23 cellular contexts compared by ENCODE assay signal in genomic region chr10:7955446-7955845, GRCh38.
"Had no signal": no experiment of that assay in that cellular context is flagged by ENCODE, and none has a peak within 500 bp of the region (broad histone marks: within the 10 kb centered on the region; RNA-seq: fewer than 3 reads in every experiment).

No MANE protein-coding gene starts in this region.

- ATAC-seq: activated naive CD4-positive, alpha-beta T cell treated with anti-CD3 and anti-CD28 coated beads, Interleukin-2, amount 50 U/mL, for 72 hours; activated T-cell treated with anti-CD3 and anti-CD28 coated beads, Interleukin-2, amount 50 U/mL, for 72 hours; foreskin keratinocyte; left lobe of liver; stimulated activated naive CD8-positive, alpha-beta T cell treated with anti-CD3 and anti-CD28 coated beads, Interleukin-15, amount 100 ng/mL, for 72 hours had no signal

- H3K27me3 ChIP-seq: esophagus muscularis mucosa, foreskin keratinocyte, suprapubic skin, transverse colon, uterus had no signal

- H3K9me3 ChIP-seq: suprapubic skin, transverse colon, uterus had no signal

- FAIRE-seq: endothelial cell of umbilical vein, keratinocyte had no signal

- H3K4me3 ChIP-seq: esophagus muscularis mucosa, lung, suprapubic skin, transverse colon, uterus had no signal

- H3K9me3 Mint-ChIP-seq: activated naive CD4-positive, alpha-beta T cell treated with anti-CD3 and anti-CD28 coated beads, Interleukin-2, amount 50 U/mL, for 72 hours; activated T-cell treated with anti-CD3 and anti-CD28 coated beads, Interleukin-2, amount 50 U/mL, for 72 hours; dendritic cell treated with granulocyte-macrophage colony-stimulating factor and Interleukin-4, amounts not matched to agents 40 ng/mL and 50 ng/mL, for 4 days; nephron progenitor cell had no signal

- H3K27me3 Mint-ChIP-seq: dendritic cell treated with granulocyte-macrophage colony-stimulating factor and Interleukin-4, amounts not matched to agents 40 ng/mL and 50 ng/mL, for 4 days; progenitor cell of endocrine pancreas; stimulated activated naive CD8-positive, alpha-beta T cell treated with anti-CD3 and anti-CD28 coated beads, Interleukin-15, amount 100 ng/mL, for 72 hours had no signal

- H3K36me3 ChIP-seq: esophagus muscularis mucosa, suprapubic skin, transverse colon, uterus had no signal

- H3K27ac Mint-ChIP-seq: activated naive CD4-positive, alpha-beta T cell treated with anti-CD3 and anti-CD28 coated beads, Interleukin-2, amount 50 U/mL, for 72 hours; activated T-cell treated with anti-CD3 and anti-CD28 coated beads, Interleukin-2, amount 50 U/mL, for 72 hours; dendritic cell treated with granulocyte-macrophage colony-stimulating factor and Interleukin-4, amounts not matched to agents 40 ng/mL and 50 ng/mL, for 4 days; nephron progenitor cell; progenitor cell of endocrine pancreas; stimulated activated naive CD8-positive, alpha-beta T cell treated with anti-CD3 and anti-CD28 coated beads, Interleukin-15, amount 100 ng/mL, for 72 hours had no signal

- H3K4me3 Mint-ChIP-seq: activated T-cell treated with anti-CD3 and anti-CD28 coated beads, Interleukin-2, amount 50 U/mL, for 72 hours; dendritic cell treated with granulocyte-macrophage colony-stimulating factor and Interleukin-4, amounts not matched to agents 40 ng/mL and 50 ng/mL, for 4 days; nephron progenitor cell; stimulated activated naive CD8-positive, alpha-beta T cell treated with anti-CD3 and anti-CD28 coated beads, Interleukin-15, amount 100 ng/mL, for 72 hours had no signal

- H3K36me3 Mint-ChIP-seq: activated naive CD4-positive, alpha-beta T cell treated with anti-CD3 and anti-CD28 coated beads, Interleukin-2, amount 50 U/mL, for 72 hours had no signal

- DNase-seq: activated CD4-positive, alpha-beta T cell treated with anti-CD3 and anti-CD28 coated beads, Interleukin-2, amount 50 U/mL, for 4 hours; activated effector memory CD4-positive, alpha-beta T cell treated with anti-CD3 and anti-CD28 coated beads, Interleukin-2, amount 50 U/mL, for 16 hours; activated T-cell treated with anti-CD3 and anti-CD28 coated beads, Interleukin-2, amount 50 U/mL, for 72 hours; effector CD8-positive, alpha-beta T cell; foreskin keratinocyte; hypothalamus; midbrain; nephron progenitor cell; occipital lobe; stimulated activated CD4-positive, alpha-beta T cell treated with anti-CD3 and anti-CD28 coated beads, Interleukin-2, amount 100 ng/mL, for 24 hours; stimulated activated naive CD8-positive, alpha-beta T cell treated with anti-CD3 and anti-CD28 coated beads, Interleukin-15, amount 100 ng/mL, for 72 hours; T-helper 2 cell; transverse colon; uterus had no signal

- H3K27ac ChIP-seq: esophagus muscularis mucosa, foreskin keratinocyte, suprapubic skin, transverse colon, uterus had no signal
